Comparison of ENCODE assay signal across 13 cellular contexts in genomic region chr3:45943207-45943846, GRCh38. TPM values are rescaled to one million over a fixed set of nuclear protein-coding genes. Genes with fewer than 3 reads are reported as not detected.
A peak's percentile ranks its signal among the peaks of the same experiment; 100 is the strongest.
DNase-seq lines count a peak whose midpoint lies in the region; ATAC-seq and FAIRE-seq lines count a peak whose summit lies in the region.
"Had no signal": no experiment of that assay in that cellular context is flagged by ENCODE, and none has a peak within 500 bp of the region (broad histone marks: within the 10 kb centered on the region; RNA-seq: fewer than 3 reads in every experiment).

Gene CXCR6 (plus strand): TSS chr3:45943464. CDS start chr3:45946482, 3,018 bp downstream.

- H3K27ac ChIP-seq in GM23248: no peak within 1 kb of the TSS
- H3K27ac ChIP-seq: KMS-11 had no signal

- peak within 1 kb of the TSS; percentile 93 for H3K27ac Mint-ChIP-seq in central memory CD8-positive, alpha-beta T cell (ENCODE audit: low read depth)

- in situ Hi-C loops in GM23248 (cut with MboI): loop anchor here (5.0 to 25.0 kb wide), 2 partner anchors 119 to 419 kb away; partner anchors contain the start of genes CCR2 and CCR5

- H3K4me1 Mint-ChIP-seq in central memory CD8-positive, alpha-beta T cell: peaks cover 90% of the 10 kb centered on the region

- H3K79me2 ChIP-seq in GM23248 (ENCODE audit: insufficient read depth): no peaks in the 10 kb centered on the region

- no peak within 1 kb of the TSS for H3K4me2 ChIP-seq in GM23248 (ENCODE audit: unreplicated experiment)
- H3K4me2 ChIP-seq: KMS-11 had no signal

- peak within 1 kb of the TSS; percentile 71 for H3K4me3 Mint-ChIP-seq in central memory CD8-positive, alpha-beta T cell

- H3K4me1 ChIP-seq in GM23248 (ENCODE audit: insufficient read depth): peaks cover 18% of the 10 kb centered on the region

- no peaks in the 10 kb centered on the region for H3K27me3 Mint-ChIP-seq in central memory CD8-positive, alpha-beta T cell

- H3K36me3 Mint-ChIP-seq in central memory CD8-positive, alpha-beta T cell (ENCODE audit: insufficient read depth): peaks cover 22% of the 10 kb centered on the region

- H4K20me1 ChIP-seq in GM23248 (ENCODE audit: insufficient read depth): no peaks in the 10 kb centered on the region

- no peaks in the 10 kb centered on the region for H3K9me2 ChIP-seq in GM23248 (ENCODE audit: insufficient read depth)

- no peak for FAIRE-seq in frontal cortex (lab: Jason Lieb, UNC)

- H3K27me3 ChIP-seq in GM23248 (replicated peaks; ENCODE audit: insufficient read depth): no peaks in the 10 kb centered on the region

- peak; percentile 74 for ATAC-seq in central memory CD8-positive, alpha-beta T cell (replicated peaks; ENCODE audit: extremely low read depth, poor library complexity, severe bottlenecking)

- 86 to 91% methylated on average over 8 of the region's 8 CpGs for WGBS in GM23248 (ENCODE audit: low coverage in 1 of 2, low lambda C conversion rate in 2 of 2, missing lambda C conversion rate in 2 of 2), 2 experiments

- H3K9me3 ChIP-seq in GM23248 (ENCODE audit: low read depth): no peaks in the 10 kb centered on the region

- DNase-seq in GM23248 (peak; percentile 34), A172 (ENCODE audit: low spot score) (no peak), frontal cortex (ENCODE audit: low spot score in 2 of 2) (no peak), 8988T (no peak), AG20443 (ENCODE audit: low spot score) (no peak)
- peak; percentile 32 to 40 for DNase-seq in activated CD4-positive, alpha-beta T cell treated with anti-CD3 and anti-CD28 coated beads, Interleukin-2, amount 50 U/mL, for 4 hours
- peak in 1 of 2 donors; percentile 22 for DNase-seq in central memory CD8-positive, alpha-beta T cell (ENCODE audit: low spot score in 2 of 2)
- DNase-seq in stimulated activated CD4-positive, alpha-beta T cell treated with anti-CD3 and anti-CD28 coated beads, Interleukin-2, amount 100 ng/mL, for 48 hours: peak; percentile 22 to 26
- DNase-seq: glutamatergic neuron, midbrain, NCI-H69 had no signal

- H2AFZ ChIP-seq in GM23248: no peak within 1 kb of the TSS

- no peak within 1 kb of the TSS for H3K9ac ChIP-seq in GM23248
- H3K9ac ChIP-seq: KMS-11 had no signal

- H3K4me3 ChIP-seq in GM23248: no peak within 1 kb of the TSS

- H3K36me3 ChIP-seq in GM23248 (ENCODE audit: low read depth): no peaks in the 10 kb centered on the region

- H3K9me3 Mint-ChIP-seq in central memory CD8-positive, alpha-beta T cell: no peaks in the 10 kb centered on the region

- H3F3A ChIP-seq in GM23248 (ENCODE audit: insufficient read depth): peaks cover 6% of the 10 kb centered on the region

RNA-seq across cellular contexts. Expression of gene CXCR6, which starts in this region (rescaled TPM):
- total RNA-seq in GM23248 (2014; rRNA removed; shearing (Covaris generic)): not detected in 2 replicates
- not detected in 2 replicates for polyA plus RNA-seq in GM23248 (2016; fragmentation: Nextera tagmentation; extraction: Ambion mirVana)
- not detected in 2 replicates for total RNA-seq in A172 (2014; rRNA removed; shearing (Covaris generic))
- total RNA-seq in frontal cortex: not detected
- total RNA-seq: cerebellum had no signal

Comparison
In these comparisons a context has a peak if more than half of its experiments do, and no peak if none do; other contexts are left out.
1. Peak in DNase-seq in GM23248; RNA of the gene not detected or under 1 TPM.
2. DNase-seq: peak in activated CD4-positive, alpha-beta T cell treated with anti-CD3 and anti-CD28 coated beads, Interleukin-2, amount 50 U/mL, for 4 hours (2 of 2) and stimulated activated CD4-positive, alpha-beta T cell treated with anti-CD3 and anti-CD28 coated beads, Interleukin-2, amount 100 ng/mL, for 48 hours (2 of 2); none in A172 (single experiment), frontal cortex (0 of 2), 8988T (single experiment) and AG20443 (single experiment).